7 cellular contexts compared by ENCODE assay signal in the genomic region with DNA sequence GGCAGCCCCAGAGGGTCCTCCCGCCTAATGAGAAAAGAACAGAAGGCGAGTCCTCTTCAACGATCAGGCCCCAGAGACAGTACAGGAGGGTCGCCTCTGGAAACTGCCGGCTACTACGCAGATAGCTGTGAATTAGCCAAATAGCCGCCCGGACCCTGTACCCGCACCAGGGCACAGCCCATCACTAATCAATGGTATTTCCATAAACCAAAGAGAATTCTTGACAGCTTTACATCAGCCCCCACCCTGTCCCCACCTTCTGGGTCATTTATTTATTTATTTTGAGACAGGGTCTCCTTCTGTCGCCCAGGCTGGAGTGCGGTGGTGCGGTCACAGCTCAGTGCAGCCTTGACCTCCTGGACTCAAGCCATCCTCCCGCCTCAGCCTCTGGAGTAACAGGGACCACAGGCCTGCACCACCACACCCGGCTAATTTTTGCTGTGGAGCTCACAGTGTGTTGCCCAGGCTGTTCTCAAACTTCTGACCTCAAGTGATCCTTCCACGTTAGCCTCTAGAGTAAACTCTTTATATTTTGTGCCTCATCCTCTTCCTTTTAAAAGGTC. TPM values are rescaled to one million over a fixed set of nuclear protein-coding genes. Genes with fewer than 3 reads are reported as not detected.
DNase-seq lines count a peak whose midpoint lies in the region; ATAC-seq, FAIRE-seq and TF ChIP-seq lines count a peak whose summit lies in the region.

No MANE protein-coding gene starts in this region.

- no peak for TF ChIP-seq CTCF in keratinocyte (optimal IDR thresholded peaks at IDR 0.05 in 1 of 3, IDR thresholded peaks at IDR 0.05 in 1 of 3, conservative IDR thresholded peaks at IDR 0.05 in 1 of 3; ENCODE audit: extremely low read depth in 1 of 3, insufficient read depth in 2 of 3, low read length in 3 of 3)

- H3K4me2 ChIP-seq in keratinocyte (ENCODE audit: control insufficient read depth, extremely low read depth, insufficient read depth, low read depth, low read length): peak overlapping the region; percentile 97

- H3K9ac ChIP-seq in keratinocyte (ENCODE audit: control insufficient read depth, extremely low read depth, insufficient read depth, low read length) (peak overlapping the region; percentile 89), subcutaneous abdominal adipose tissue (ENCODE audit: low read length in 5 of 5) (peak overlapping the region; percentile 56 to 97 (median 96))

- peaks cover 14% of the 10 kb centered on the region for H3K4me1 ChIP-seq in keratinocyte (ENCODE audit: control insufficient read depth, extremely low read depth, insufficient read depth, low read length)
- H3K4me1 ChIP-seq in subcutaneous abdominal adipose tissue (ENCODE audit: control insufficient read depth in 5 of 5, insufficient read depth in 5 of 5, low read length in 5 of 5): peaks cover 7 to 44% (median 30%) of the 10 kb centered on the region in 5 donors

- no peaks in the 10 kb centered on the region for H3K27me3 ChIP-seq in keratinocyte (ENCODE audit: control insufficient read depth, extremely low read depth, insufficient read depth, low read length)
- no peaks in the 10 kb centered on the region for H3K27me3 ChIP-seq in subcutaneous abdominal adipose tissue (ENCODE audit: control insufficient read depth in 5 of 5, insufficient read depth in 4 of 5, low read length in 5 of 5)

- ATAC-seq in HG03196 (IDR thresholded peaks at IDR 0.05; ENCODE audit: unreplicated experiment) (peak; percentile 13), left colon (no peak)
- no peak for ATAC-seq in activated naive CD4-positive, alpha-beta T cell treated with anti-CD3 and anti-CD28 coated beads, Interleukin-2, amount 50 U/mL, for 72 hours

- H3K27ac ChIP-seq in keratinocyte (ENCODE audit: control insufficient read depth, insufficient read depth, low read length): peak overlapping the region; percentile 77
- H3K27ac ChIP-seq in subcutaneous abdominal adipose tissue (ENCODE audit: low read depth, low read length): peak overlapping the region; percentile 82

- FAIRE-seq in keratinocyte (lab: Jason Lieb, UNC): no peak

- H3K36me3 ChIP-seq in keratinocyte (ENCODE audit: control insufficient read depth in 2 of 2, extremely low read depth in 1 of 2, insufficient read depth in 2 of 2, low read length in 2 of 2) (no peaks in the 10 kb centered on the region), subcutaneous abdominal adipose tissue (ENCODE audit: control insufficient read depth in 5 of 5, insufficient read depth in 5 of 5, low read length in 5 of 5) (no peaks in the 10 kb centered on the region)

- dilution Hi-C loops in keratinocyte (cut with MboI; ENCODE audit: extremely low pct_ligation_motif_present, low sequenced_read_pairs): no loop called here

- H3K9me3 ChIP-seq in keratinocyte (ENCODE audit: control insufficient read depth, low read depth, low read length): no peaks in the 10 kb centered on the region
- no peaks in the 10 kb centered on the region for H3K9me3 ChIP-seq in subcutaneous abdominal adipose tissue (ENCODE audit: control insufficient read depth in 5 of 5, low read length in 5 of 5)

- peak overlapping the region; percentile 67 to 84 (median 76) for H3K4me3 ChIP-seq in keratinocyte (ENCODE audit: control insufficient read depth in 2 of 3, extremely low read depth in 1 of 3, insufficient read depth in 2 of 3, low read depth in 1 of 3, low read length in 3 of 3)
- peak overlapping the region; percentile 72 to 85 (median 74) for H3K4me3 ChIP-seq in subcutaneous abdominal adipose tissue (ENCODE audit: low read depth in 1 of 5, low read length in 5 of 5)

- DNase-seq in activated naive CD4-positive, alpha-beta T cell treated with anti-CD3 and anti-CD28 coated beads, Interleukin-2, amount 50 U/mL, for 72 hours (ENCODE audit: low spot score in 2 of 2): no peak
- DNase-seq in keratinocyte (ENCODE audit: low read depth, low spot score) (no peak), NOMO-1 treated with DMSO at 0.1 percent for 48 hours (lab: John Stamatoyannopoulos, UW; ENCODE audit: unreplicated experiment) (no peak), amygdala (lab: John Stamatoyannopoulos, UW) (no peak), left colon (no peak)

- no peaks in the 10 kb centered on the region for H3K9me1 ChIP-seq in keratinocyte (ENCODE audit: control insufficient read depth, extremely low read depth, insufficient read depth, low read length)

- H3K36me3 Mint-ChIP-seq in activated naive CD4-positive, alpha-beta T cell treated with anti-CD3 and anti-CD28 coated beads, Interleukin-2, amount 50 U/mL, for 72 hours: no peaks in the 10 kb centered on the region

- no peaks in the 10 kb centered on the region for H3K9me3 Mint-ChIP-seq in activated naive CD4-positive, alpha-beta T cell treated with anti-CD3 and anti-CD28 coated beads, Interleukin-2, amount 50 U/mL, for 72 hours

- intact Hi-C loops in left colon (cut with DNase I, micrococcal nuclease): no loop called here

- H2AFZ ChIP-seq in keratinocyte (ENCODE audit: control insufficient read depth, low read length): peak overlapping the region; percentile 65

- peaks cover 26% of the 10 kb centered on the region for H3K79me2 ChIP-seq in keratinocyte (ENCODE audit: control insufficient read depth, insufficient read depth, low read length)

- H4K20me1 ChIP-seq in keratinocyte (ENCODE audit: control insufficient read depth, extremely low read depth, insufficient read depth, low read length): no peaks in the 10 kb centered on the region

- peak overlapping the region; percentile 77 to 85 for H3K27ac Mint-ChIP-seq in activated naive CD4-positive, alpha-beta T cell treated with anti-CD3 and anti-CD28 coated beads, Interleukin-2, amount 50 U/mL, for 72 hours

RNA-seq across cellular contexts. Expression of a gene that starts 0.8 kb away (rescaled TPM):
- 100 to 1,000 TPM in 1 of 2 donors, 10 to 100 TPM in 1; 43.2 to 138 TPM for total RNA-seq in activated naive CD4-positive, alpha-beta T cell treated with anti-CD3 and anti-CD28 coated beads, Interleukin-2, amount 50 U/mL, for 72 hours
- 13.3 to 26.3 TPM (median 23.3 TPM) in 3 replicates for polyA plus RNA-seq in keratinocyte
- 18.1 TPM for polyA plus RNA-seq in keratinocyte (2011; ENCODE audit: low read depth)
- polyA plus RNA-seq in keratinocyte (2011; cell fraction: cytosol; rRNA removed): 8.3 and 16.4 TPM in 2 replicates
- polyA plus RNA-seq in keratinocyte (2011; cell fraction: nucleus; rRNA removed): 97.3 and 129 TPM in 2 replicates
- polyA plus RNA-seq in keratinocyte (2012; ENCODE audit: low replicate concordance): 41.2 and 53.1 TPM in 2 replicates
- 35.4 to 43.0 TPM (median 38.5 TPM) in 3 replicates for polyA minus RNA-seq in keratinocyte
- polyA minus RNA-seq in keratinocyte (2011; cell fraction: cytosol; rRNA and poly(A)+ RNA removed): 25.1 TPM
- polyA minus RNA-seq in keratinocyte (2011; cell fraction: nucleus; rRNA and poly(A)+ RNA removed): 114 and 126 TPM in 2 replicates
- total RNA-seq in left colon: 10 to 100 TPM; 42.3 to 44.9 TPM

RNA-seq across cellular contexts. Expression of a gene that starts 13.1 kb away (rescaled TPM):
- total RNA-seq in activated naive CD4-positive, alpha-beta T cell treated with anti-CD3 and anti-CD28 coated beads, Interleukin-2, amount 50 U/mL, for 72 hours: not detected
- polyA plus RNA-seq in keratinocyte: not detected in 3 replicates
- not detected for polyA plus RNA-seq in keratinocyte (2011; ENCODE audit: low read depth)
- polyA plus RNA-seq in keratinocyte (2011; cell fraction: cytosol; rRNA removed): not detected in 2 replicates
- polyA plus RNA-seq in keratinocyte (2011; cell fraction: nucleus; rRNA removed): not detected in 2 replicates
- polyA plus RNA-seq in keratinocyte (2012; ENCODE audit: low replicate concordance): not detected in 2 replicates
- polyA minus RNA-seq in keratinocyte: not detected in 3 replicates
- not detected for polyA minus RNA-seq in keratinocyte (2011; cell fraction: cytosol; rRNA and poly(A)+ RNA removed)
- not detected in 2 replicates for polyA minus RNA-seq in keratinocyte (2011; cell fraction: nucleus; rRNA and poly(A)+ RNA removed)
- not detected for total RNA-seq in left colon

RNA-seq across cellular contexts. Expression of a gene that starts 17.5 kb away (rescaled TPM):
- 10 to 100 TPM; 53.4 to 94.9 TPM for total RNA-seq in activated naive CD4-positive, alpha-beta T cell treated with anti-CD3 and anti-CD28 coated beads, Interleukin-2, amount 50 U/mL, for 72 hours
- 7.9 to 11.3 TPM (median 11.3 TPM) in 3 replicates for polyA plus RNA-seq in keratinocyte
- 4.3 TPM for polyA plus RNA-seq in keratinocyte (2011; ENCODE audit: low read depth)
- polyA plus RNA-seq in keratinocyte (2011; cell fraction: cytosol; rRNA removed): 2.7 and 7.5 TPM in 2 replicates
- polyA plus RNA-seq in keratinocyte (2011; cell fraction: nucleus; rRNA removed): 36.3 and 41.6 TPM in 2 replicates
- polyA plus RNA-seq in keratinocyte (2012; ENCODE audit: low replicate concordance): 9.1 and 18.3 TPM in 2 replicates
- polyA minus RNA-seq in keratinocyte: 4.9 to 14.3 TPM (median 5.1 TPM) in 3 replicates
- polyA minus RNA-seq in keratinocyte (2011; cell fraction: cytosol; rRNA and poly(A)+ RNA removed): 15.3 TPM
- polyA minus RNA-seq in keratinocyte (2011; cell fraction: nucleus; rRNA and poly(A)+ RNA removed): 17.3 and 18.2 TPM in 2 replicates
- 10 to 100 TPM; 26.6 to 36.3 TPM for total RNA-seq in left colon

RNA-seq across cellular contexts. Expression of a gene that starts 31.3 kb away (rescaled TPM):
- 1 to 10 TPM; 2.6 to 3.6 TPM for total RNA-seq in activated naive CD4-positive, alpha-beta T cell treated with anti-CD3 and anti-CD28 coated beads, Interleukin-2, amount 50 U/mL, for 72 hours
- polyA plus RNA-seq in keratinocyte: 0.46 to 0.91 TPM in 2 of 3 replicates, not detected in the other
- 1.1 TPM for polyA plus RNA-seq in keratinocyte (2011; ENCODE audit: low read depth)
- polyA plus RNA-seq in keratinocyte (2011; cell fraction: cytosol; rRNA removed): not detected in 2 replicates
- 1.2 and 1.7 TPM in 2 replicates for polyA plus RNA-seq in keratinocyte (2011; cell fraction: nucleus; rRNA removed)
- polyA plus RNA-seq in keratinocyte (2012; ENCODE audit: low replicate concordance): 0.17 and 2.5 TPM in 2 replicates
- polyA minus RNA-seq in keratinocyte: not detected in 3 replicates
- not detected for polyA minus RNA-seq in keratinocyte (2011; cell fraction: cytosol; rRNA and poly(A)+ RNA removed)
- 0.21 and 1.0 TPM in 2 replicates for polyA minus RNA-seq in keratinocyte (2011; cell fraction: nucleus; rRNA and poly(A)+ RNA removed)
- under 1 TPM; 0.55 to 0.59 TPM for total RNA-seq in left colon

RNA-seq across cellular contexts. Expression of a gene that starts 44.8 kb away (rescaled TPM):
- under 1 TPM in 1 of 2 donors, not detected in 1; 0.27 TPM for total RNA-seq in activated naive CD4-positive, alpha-beta T cell treated with anti-CD3 and anti-CD28 coated beads, Interleukin-2, amount 50 U/mL, for 72 hours
- not detected in 3 replicates for polyA plus RNA-seq in keratinocyte
- polyA plus RNA-seq in keratinocyte (2011; ENCODE audit: low read depth): not detected
- not detected in 2 replicates for polyA plus RNA-seq in keratinocyte (2011; cell fraction: cytosol; rRNA removed)
- not detected in 2 replicates for polyA plus RNA-seq in keratinocyte (2011; cell fraction: nucleus; rRNA removed)
- not detected in 2 replicates for polyA plus RNA-seq in keratinocyte (2012; ENCODE audit: low replicate concordance)
- polyA minus RNA-seq in keratinocyte: not detected in 3 replicates
- not detected for polyA minus RNA-seq in keratinocyte (2011; cell fraction: cytosol; rRNA and poly(A)+ RNA removed)
- not detected in 2 replicates for polyA minus RNA-seq in keratinocyte (2011; cell fraction: nucleus; rRNA and poly(A)+ RNA removed)
- total RNA-seq in left colon: not detected
